Comparison of ENCODE assay signal across 21 cellular contexts in genomic region chr21:36092676-36093075, GRCh38.
"Had no signal": no experiment of that assay in that cellular context is flagged by ENCODE, and none has a peak within 500 bp of the region (broad histone marks: within the 10 kb centered on the region; RNA-seq: fewer than 3 reads in every experiment).

No MANE protein-coding gene starts in this region.

- H3K27ac ChIP-seq: epithelial cell of prostate, esophagus muscularis mucosa, neutrophil, psoas muscle, spleen, tibial artery, upper lobe of left lung, uterus had no signal

- H3K9me3 ChIP-seq: esophagus muscularis mucosa, psoas muscle, tibial artery, uterus had no signal

- ATAC-seq: left colon; left ventricle myocardium superior; naive thymus-derived CD8-positive, alpha-beta T cell; psoas muscle; sciatic nerve; stimulated activated memory B cell treated with anti-CD40 and anti-IgM and Interleukin-4, amounts not matched to agents 10 μg/mL and 1 μg/mL and 100 μg/mL, for 72 hours had no signal

- H3K36me3 ChIP-seq: esophagus muscularis mucosa, neutrophil, spleen, tibial artery, upper lobe of left lung, uterus had no signal

- DNase-seq: cortex of kidney; effector memory CD4-positive, alpha-beta T cell; immature natural killer cell; left colon; left ventricle myocardium superior; mesenchymal stem cell; naive thymus-derived CD8-positive, alpha-beta T cell; psoas muscle; spleen; stimulated activated CD4-positive, alpha-beta T cell treated with anti-CD3 and anti-CD28 coated beads, Interleukin-15, amount 100 ng/mL, for 24 hours; stimulated activated CD4-positive, alpha-beta T cell treated with anti-CD3 and anti-CD28 coated beads, Interleukin-1b, Interleukin-23, amount 100 ng/mL, for 48 hours; stimulated activated CD4-positive, alpha-beta T cell treated with anti-CD3 and anti-CD28 coated beads, Interleukin-4, amount 100 ng/mL, for 24 hours; tibial artery; upper lobe of left lung; uterus had no signal

- H3K27me3 ChIP-seq: neutrophil, tibial artery, upper lobe of left lung, uterus had no signal

- H3K4me1 ChIP-seq: esophagus muscularis mucosa, upper lobe of left lung, uterus had no signal

- H3K4me3 ChIP-seq: esophagus muscularis mucosa, lung, psoas muscle, spleen, tibial artery, upper lobe of left lung, uterus had no signal
